In genomic region chr1:165910764-165911421, GRCh38 we compare ENCODE assay signal across 1 cellular context.
TF ChIP-seq lines count a peak whose summit lies in the region.

No MANE protein-coding gene starts in this region.

TF ChIP-seq in HepG2, 621 proteins besides CTCF, POLR2A, EP300 and RAD21 (continued from another document and continues in another):
- TF ChIP-seq ZNF609 (CRISPR knock-in tag; IDR thresholded peaks at IDR 0.05; ENCODE audit: borderline replicate concordance): peak; percentile 59; the same call in 1 of the 2 replicates
- no peak for TF ChIP-seq ZNF605 (CRISPR knock-in tag; IDR thresholded peaks at IDR 0.05)
- TF ChIP-seq CEBPG (CRISPR knock-in tag; IDR thresholded peaks at IDR 0.05): peak; percentile 73
- no peak for TF ChIP-seq ZNF768 (CRISPR knock-in tag; IDR thresholded peaks at IDR 0.05)
- TF ChIP-seq, protein P1, sequence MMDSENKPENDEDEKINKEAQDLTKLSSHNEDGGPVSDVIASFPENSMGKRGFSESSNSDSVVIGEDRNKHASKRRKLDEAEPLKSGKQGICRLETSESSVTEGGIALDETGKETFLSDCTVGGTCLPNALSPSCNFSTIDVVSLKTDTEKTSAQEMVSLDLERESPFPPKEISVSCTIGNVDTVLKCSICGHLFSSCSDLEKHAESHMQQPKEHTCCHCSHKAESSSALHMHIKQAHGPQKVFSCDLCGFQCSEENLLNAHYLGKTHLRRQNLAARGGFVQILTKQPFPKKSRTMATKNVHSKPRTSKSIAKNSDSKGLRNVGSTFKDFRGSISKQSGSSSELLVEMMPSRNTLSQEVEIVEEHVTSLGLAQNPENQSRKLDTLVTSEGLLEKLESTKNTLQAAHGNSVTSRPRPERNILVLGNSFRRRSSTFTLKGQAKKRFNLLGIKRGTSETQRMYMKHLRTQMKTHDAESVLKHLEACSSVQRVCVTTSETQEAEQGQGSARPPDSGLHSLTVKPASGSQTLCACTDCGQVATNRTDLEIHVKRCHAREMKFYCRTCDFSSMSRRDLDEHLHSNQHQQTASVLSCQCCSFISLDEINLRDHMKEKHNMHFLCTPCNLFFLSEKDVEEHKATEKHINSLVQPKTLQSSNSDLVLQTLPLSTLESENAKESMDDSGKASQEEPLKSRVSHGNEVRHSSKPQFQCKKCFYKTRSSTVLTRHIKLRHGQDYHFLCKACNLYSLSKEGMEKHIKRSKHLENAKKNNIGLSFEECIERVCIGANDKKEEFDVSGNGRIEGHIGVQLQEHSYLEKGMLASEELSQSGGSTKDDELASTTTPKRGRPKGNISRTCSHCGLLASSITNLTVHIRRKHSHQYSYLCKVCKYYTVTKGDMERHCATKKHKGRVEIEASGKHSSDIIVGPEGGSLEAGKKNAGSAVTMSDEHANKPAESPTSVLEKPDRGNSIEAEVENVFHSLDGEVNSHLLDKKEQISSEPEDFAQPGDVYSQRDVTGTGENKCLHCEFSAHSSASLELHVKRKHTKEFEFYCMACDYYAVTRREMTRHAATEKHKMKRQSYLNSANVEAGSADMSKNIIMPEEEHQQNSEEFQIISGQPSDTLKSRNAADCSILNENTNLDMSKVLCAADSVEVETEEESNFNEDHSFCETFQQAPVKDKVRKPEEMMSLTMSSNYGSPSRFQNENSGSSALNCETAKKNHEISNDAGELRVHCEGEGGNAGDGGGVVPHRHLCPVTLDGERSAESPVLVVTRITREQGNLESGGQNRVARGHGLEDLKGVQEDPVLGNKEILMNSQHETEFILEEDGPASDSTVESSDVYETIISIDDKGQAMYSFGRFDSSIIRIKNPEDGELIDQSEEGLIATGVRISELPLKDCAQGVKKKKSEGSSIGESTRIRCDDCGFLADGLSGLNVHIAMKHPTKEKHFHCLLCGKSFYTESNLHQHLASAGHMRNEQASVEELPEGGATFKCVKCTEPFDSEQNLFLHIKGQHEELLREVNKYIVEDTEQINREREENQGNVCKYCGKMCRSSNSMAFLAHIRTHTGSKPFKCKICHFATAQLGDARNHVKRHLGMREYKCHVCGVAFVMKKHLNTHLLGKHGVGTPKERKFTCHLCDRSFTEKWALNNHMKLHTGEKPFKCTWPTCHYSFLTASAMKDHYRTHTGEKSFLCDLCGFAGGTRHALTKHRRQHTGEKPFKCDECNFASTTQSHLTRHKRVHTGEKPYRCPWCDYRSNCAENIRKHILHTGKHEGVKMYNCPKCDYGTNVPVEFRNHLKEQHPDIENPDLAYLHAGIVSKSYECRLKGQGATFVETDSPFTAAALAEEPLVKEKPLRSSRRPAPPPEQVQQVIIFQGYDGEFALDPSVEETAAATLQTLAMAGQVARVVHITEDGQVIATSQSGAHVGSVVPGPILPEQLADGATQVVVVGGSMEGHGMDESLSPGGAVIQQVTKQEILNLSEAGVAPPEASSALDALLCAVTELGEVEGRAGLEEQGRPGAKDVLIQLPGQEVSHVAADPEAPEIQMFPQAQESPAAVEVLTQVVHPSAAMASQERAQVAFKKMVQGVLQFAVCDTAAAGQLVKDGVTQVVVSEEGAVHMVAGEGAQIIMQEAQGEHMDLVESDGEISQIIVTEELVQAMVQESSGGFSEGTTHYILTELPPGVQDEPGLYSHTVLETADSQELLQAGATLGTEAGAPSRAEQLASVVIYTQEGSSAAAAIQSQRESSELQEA (CRISPR knock-in tag; IDR thresholded peaks at IDR 0.05; ENCODE audit: not compliant biosample characterization): no peak
- TF ChIP-seq TAF1 (CRISPR knock-in tag; IDR thresholded peaks at IDR 0.05): 0 out of 2 replicates have a peak, but pooled peaks have one; percentile 26
- peak; percentile 71; the same call in 1 of the 2 replicates for TF ChIP-seq ZNF749 (CRISPR knock-in tag; IDR thresholded peaks at IDR 0.05; ENCODE audit: borderline replicate concordance)
- TF ChIP-seq ZBTB40 (IDR thresholded peaks at IDR 0.05): no peak
- TF ChIP-seq ZBTB40 (CRISPR knock-in tag; IDR thresholded peaks at IDR 0.05): peak; percentile 76; the same call in 1 of the 2 replicates
- peak; percentile 87; the same call in 1 of the 2 replicates for TF ChIP-seq ZNF878 (CRISPR knock-in tag; IDR thresholded peaks at IDR 0.05)
- peak; percentile 88 for TF ChIP-seq ZNF788 (CRISPR knock-in tag; IDR thresholded peaks at IDR 0.05; ENCODE audit: borderline replicate concordance)
- TF ChIP-seq TBX2 (CRISPR knock-in tag; IDR thresholded peaks at IDR 0.05; ENCODE audit: borderline replicate concordance): peak; percentile 90
- TF ChIP-seq HNF4G (IDR thresholded peaks at IDR 0.05; ENCODE audit: borderline replicate concordance, low read depth, low read length): peak; percentile 84
- peak; percentile 55; the same call in 1 of the 2 replicates for TF ChIP-seq HNF4G (CRISPR knock-in tag; IDR thresholded peaks at IDR 0.05; ENCODE audit: borderline replicate concordance, low read depth)
- TF ChIP-seq ZBTB37 (CRISPR knock-in tag; IDR thresholded peaks at IDR 0.05): no peak
- 0 out of 2 replicates have a peak, but pooled peaks have one; percentile 33 for TF ChIP-seq NAIF1 (CRISPR knock-in tag; IDR thresholded peaks at IDR 0.05; ENCODE audit: borderline replicate concordance)
- 0 out of 2 replicates have a peak, but pooled peaks have one; percentile 19 for TF ChIP-seq ZBTB33 (CRISPR knock-in tag; IDR thresholded peaks at IDR 0.05)
